17 cellular contexts compared by ENCODE assay signal in the genomic region with DNA sequence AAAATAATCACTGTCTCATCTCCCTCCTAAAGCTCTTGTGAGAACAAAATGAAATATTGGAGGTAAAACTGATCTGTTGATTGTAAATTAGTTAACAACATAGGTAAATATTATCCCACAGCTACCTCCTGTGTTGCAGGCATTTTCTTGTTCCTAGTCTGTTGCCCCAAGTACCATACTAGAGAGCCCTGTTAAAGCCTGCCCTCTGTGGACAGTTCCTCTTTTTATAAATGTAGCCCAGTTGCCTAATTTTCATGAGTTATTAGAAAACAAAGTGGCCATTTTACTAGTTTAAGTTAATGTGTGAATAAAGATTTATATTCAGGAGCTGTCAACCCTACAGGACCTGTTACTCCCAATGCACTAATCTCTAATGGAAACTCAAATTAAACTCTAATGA.
DNase-seq lines count a peak whose midpoint lies in the region; ATAC-seq, FAIRE-seq and TF ChIP-seq lines count a peak whose summit lies in the region.
"Had no signal": no experiment of that assay in that cellular context is flagged by ENCODE, and none has a peak within 500 bp of the region (broad histone marks: within the 10 kb centered on the region; RNA-seq: fewer than 3 reads in every experiment).

No MANE protein-coding gene starts in this region.

- TF ChIP-seq POLR2A in GM12891 (IDR thresholded peaks at IDR 0.05; ENCODE audit: low read depth, low read length) (no peak), K562 (conservative IDR thresholded peaks at IDR 0.05) (no peak)

- FAIRE-seq in GM12891 (lab: Jason Lieb, UNC) (no peak), K562 (lab: Jason Lieb, UNC) (no peak)

- POLR2A ChIA-PET in K562 (lab: Yijun Ruan, JAX): interaction anchor here (1.0 kb wide), 1 partner anchor 296 kb away, joined by 3 read pairs; no protein-coding TSS in a partner anchor

- H3K4me2 ChIP-seq in K562 (ENCODE audit: insufficient read depth, low read length): no peak overlapping the region
- H3K4me2 ChIP-seq: GM23338 had no signal

- no peak for TF ChIP-seq RAD21 in K562 (CRISPR knock-in tag; conservative IDR thresholded peaks at IDR 0.05 in 1 of 2, IDR thresholded peaks at IDR 0.05 in 1 of 2)

- H3K9ac ChIP-seq in K562 (ENCODE audit: insufficient read depth in 1 of 2, low read depth in 2 of 2, low read length in 2 of 2): no peak overlapping the region

- DNase-seq in SIG-M5 treated with dmso at 0.1 percent for 504 hours (lab: John Stamatoyannopoulos, UW; ENCODE audit: unreplicated experiment): peak; percentile 20
- DNase-seq in SIG-M5 (lab: John Stamatoyannopoulos, UW): no peak
- no peak for DNase-seq in GM12891 (ENCODE audit: insufficient read length, low spot score)
- peak; percentile 1 for DNase-seq in MV-4-11 (lab: John Stamatoyannopoulos, UW)
- no peak for DNase-seq in K562 (ENCODE audit: extremely low read depth in 1 of 4, low spot score in 3 of 4)
- DNase-seq in GM10266 (ENCODE audit: extremely low spot score): no peak
- no peak for DNase-seq in hepatic stellate cell (ENCODE audit: low spot score)
- DNase-seq: C1 segment of cervical spinal cord; Calu3; CD4-positive, alpha-beta memory T cell; COR-L47; DMS53; DMS79 treated with DMSO at 0.1 percent for 48 hours; GF-D8; H9 had no signal

- no peaks in the 10 kb centered on the region for H3K4me1 ChIP-seq in K562 (replicated peaks in 1 of 2; ENCODE audit: control insufficient read depth in 2 of 2, insufficient read depth in 2 of 2, low read length in 2 of 2)

- no peaks in the 10 kb centered on the region for H3K36me3 ChIP-seq in K562 (ENCODE audit: control insufficient read depth, insufficient read depth, low read length)

- CTCF ChIA-PET in K562 (lab: Yijun Ruan, JAX; ENCODE audit: low intra/inter-chr PET ratio): interaction anchor here (0.6 kb wide), 1 partner anchor 216 kb away, joined by 3 read pairs; no protein-coding TSS in a partner anchor

- no TSS peak for BruUV-seq in K562 (replicated peaks; lab: Mats Ljungman, UMichigan)

- no peak overlapping the region for H3K4me3 ChIP-seq in K562
- H3K4me3 ChIP-seq: GM23338 had no signal

- no peaks in the 10 kb centered on the region for H3K79me2 ChIP-seq in K562 (ENCODE audit: control insufficient read depth, insufficient read depth, low read length)

- peaks cover 0 to 4% of the 10 kb centered on the region in 2 experiments; a peak in 2 of 5 replicates for H3K27me3 ChIP-seq in K562 (ENCODE audit: control insufficient read depth in 2 of 2, insufficient read depth in 2 of 2, low read length in 2 of 2)

- no peak overlapping the region for H3K27ac ChIP-seq in K562 (ENCODE audit: extremely low read depth, low read depth, low read length)

- H3K9me3 ChIP-seq in K562 (replicated peaks; ENCODE audit: control insufficient read depth, insufficient read depth, low read depth, low read length): no peaks in the 10 kb centered on the region

- no peaks in the 10 kb centered on the region for H3K9me1 ChIP-seq in K562 (ENCODE audit: control insufficient read depth, insufficient read depth, low read length)

- H4K20me1 ChIP-seq in K562 (replicated peaks; ENCODE audit: control insufficient read depth, insufficient read depth, low read length): no peaks in the 10 kb centered on the region

- in situ Hi-C loops in K562 (cut with MboI): no loop called here

- intact Hi-C loops in K562 (cut with micrococcal nuclease): no loop called here

- ATAC-seq in K562: no peak
- ATAC-seq: GM23338, HCT116 had no signal

- TF ChIP-seq EP300 in K562 (IDR thresholded peaks at IDR 0.05; ENCODE audit: low read length): no peak

- no peak overlapping the region for H2AFZ ChIP-seq in K562 (ENCODE audit: low read depth, low read length)
- H2AFZ ChIP-seq: GM23338 had no signal

- TF ChIP-seq CTCF in K562 (IDR thresholded peaks at IDR 0.05 in 2 of 3, conservative IDR thresholded peaks at IDR 0.05 in 1 of 3; ENCODE audit: insufficient read depth in 2 of 3, low read depth in 1 of 3, low read length in 3 of 3) (no peak), GM10266 (IDR thresholded peaks at IDR 0.05; ENCODE audit: control insufficient read depth, insufficient read depth, low read depth, missing control alignments) (no peak)

TF ChIP-seq in GM12891, 5 proteins besides CTCF, POLR2A, EP300 and RAD21:
- peak; percentile 30; the same call in 1 of the 2 replicates for TF ChIP-seq SPI1 (IDR thresholded peaks at IDR 0.05; ENCODE audit: low read depth, low read length)
- TF ChIP-seq POLR2AphosphoS5 (IDR thresholded peaks at IDR 0.05; ENCODE audit: low read depth, low read length): no peak

TF ChIP-seq in K562, 482 proteins besides CTCF, POLR2A, EP300 and RAD21:
- TF ChIP-seq ZNF76 (CRISPR knock-in tag; IDR thresholded peaks at IDR 0.05; ENCODE audit: borderline replicate concordance): no peak
- TF ChIP-seq SPI1 (IDR thresholded peaks at IDR 0.05; ENCODE audit: borderline replicate concordance, low read depth, low read length): peak; percentile 68; the same call in 1 of the 2 replicates
- TF ChIP-seq ZNF57 (CRISPR knock-in tag; IDR thresholded peaks at IDR 0.05): no peak
- no peak for TF ChIP-seq CBFB (CRISPR knock-in tag; IDR thresholded peaks at IDR 0.05)

Comparison
In these comparisons a context has a peak if more than half of its experiments do, and no peak if none do; other contexts are left out.
1. DNase-seq: peak in SIG-M5 treated with dmso at 0.1 percent for 504 hours (single experiment) and MV-4-11 (single experiment); none in SIG-M5 (single experiment), GM12891 (single experiment), K562 (0 of 4), GM10266 (single experiment) and hepatic stellate cell (single experiment).